In genomic region chr12:92928962-92929915, GRCh38 we compare ENCODE assay signal across 8 cellular contexts. TPM values are rescaled to one million over a fixed set of nuclear protein-coding genes. Genes with fewer than 3 reads are reported as not detected.
DNase-seq lines count a peak whose midpoint lies in the region; TF ChIP-seq lines count a peak whose summit lies in the region.

Gene EEA1, minus strand, starts transcription at chr12:92929295. Its CDS starts 229 bp downstream, at chr12:92929066.

- H3K9me2 ChIP-seq in neural cell (ENCODE audit: insufficient read depth, low read length), result no peaks in the 10 kb centered on the region

- peak in 2 of 4 donors; percentile 44 to 81 for TF ChIP-seq POLR2A in stomach (IDR thresholded peaks at IDR 0.05)

- TF ChIP-seq CTCF in neural cell (IDR thresholded peaks at IDR 0.05; ENCODE audit: poor library complexity, severe bottlenecking) (peak; percentile 33), stomach (IDR thresholded peaks at IDR 0.05) (peak in 3 of 7 experiments; percentile 15 to 47 (median 16))

- TF ChIP-seq RAD21 in neural cell (conservative IDR thresholded peaks at IDR 0.05), result peak; percentile 29

- TF ChIP-seq EP300 in neural cell (conservative IDR thresholded peaks at IDR 0.05; ENCODE audit: poor library complexity, severe bottlenecking) (peak; percentile 71), stomach (IDR thresholded peaks at IDR 0.05) (no peak)

- H4K20me1 ChIP-seq in neural cell (ENCODE audit: insufficient read depth), result no peaks in the 10 kb centered on the region

- H3K4me2 ChIP-seq in neural cell (ENCODE audit: low read length), result peak within 1 kb of the TSS; percentile 84

- H3K9me3 ChIP-seq in ES-I3 (ENCODE audit: control insufficient read depth, insufficient read depth, low read length), result no peaks in the 10 kb centered on the region
- no peaks in the 10 kb centered on the region for H3K9me3 ChIP-seq in neural cell (ENCODE audit: low read length)
- no peaks in the 10 kb centered on the region for H3K9me3 ChIP-seq in stomach

- H3K27me3 ChIP-seq in H7 (ENCODE audit: control insufficient read depth, insufficient read depth, low read length), result no peaks in the 10 kb centered on the region
- H3K27me3 ChIP-seq in neural cell (ENCODE audit: insufficient read depth, low read depth, low read length), result no peaks in the 10 kb centered on the region
- H3K27me3 ChIP-seq in stomach, result no peaks in the 10 kb centered on the region

- H3F3A ChIP-seq in neural cell (ENCODE audit: insufficient read depth, low read length, poor library complexity, severe bottlenecking), result no peaks in the 10 kb centered on the region

- H3K79me2 ChIP-seq in neural cell (replicated peaks; ENCODE audit: insufficient read depth, low read length), result peaks cover 15% of the 10 kb centered on the region

- H3K9ac ChIP-seq in ES-I3 (ENCODE audit: low read depth, low read length), result peak within 1 kb of the TSS; percentile 82
- H3K9ac ChIP-seq in neural cell (ENCODE audit: low read length), result peak within 1 kb of the TSS; percentile 78

- intact Hi-C loops in stomach (cut with DNase I; ENCODE audit: low total_unique reads), result no loop called here

- H3K36me3 ChIP-seq in ES-I3 (ENCODE audit: insufficient read depth, low read length) (no peaks in the 10 kb centered on the region), H7 (replicated peaks; ENCODE audit: control insufficient read depth, insufficient read depth, low read length) (no peaks in the 10 kb centered on the region), neural cell (ENCODE audit: insufficient read depth, low read length) (no peaks in the 10 kb centered on the region), stomach (no peaks in the 10 kb centered on the region)

- H2AFZ ChIP-seq in neural cell (ENCODE audit: low read depth, low read length), result peak within 1 kb of the TSS; percentile 77

- H3K27ac ChIP-seq in neural cell (ENCODE audit: low read length) (peak within 1 kb of the TSS; percentile 79), stomach (peak within 1 kb of the TSS; percentile 98 to 100 (median 99))

- 0 to 1% (median 0%) methylated on average over 31 to 98 of the region's 98 CpGs for WGBS in stomach, 5 donors

- peak within 1 kb of the TSS; percentile 70 for H3K4me3 ChIP-seq in H7 (ENCODE audit: insufficient read depth, low read depth, low read length)
- H3K4me3 ChIP-seq in neural cell (ENCODE audit: low read length), result peak within 1 kb of the TSS; percentile 79
- H3K4me3 ChIP-seq in stomach, result peak within 1 kb of the TSS; percentile 60 to 94 (median 81)

- H3K4me1 ChIP-seq in ES-I3 (ENCODE audit: insufficient read depth, low read length) (peaks cover 24% of the 10 kb centered on the region), stomach (peaks cover 17 to 48% (median 32%) of the 10 kb centered on the region in 4 donors)

- peak; percentile 99 for DNase-seq in H7
- peak; percentile 92 for DNase-seq in M059J (ENCODE audit: low read depth)
- DNase-seq in SHP77 (lab: John Stamatoyannopoulos, UW), result peak; percentile 86 to 95
- peak; percentile 98 for DNase-seq in activated effector memory CD4-positive, alpha-beta T cell treated with anti-CD3 and anti-CD28 coated beads, Interleukin-2, amount 50 U/mL, for 16 hours
- peak; percentile 93 for DNase-seq in fibroblast of the conjunctiva (ENCODE audit: low read depth)
- peak; percentile 97 for DNase-seq in stomach

TF ChIP-seq in neural cell, 6 proteins besides CTCF, POLR2A, EP300 and RAD21:
- TF ChIP-seq SMC3 (conservative IDR thresholded peaks at IDR 0.05; ENCODE audit: poor library complexity) (peak; percentile 35), EZH2 (IDR thresholded peaks at IDR 0.05; ENCODE audit: borderline replicate concordance, insufficient read depth, low read length, poor library complexity, severe bottlenecking) (no peak), REST (IDR thresholded peaks at IDR 0.05; ENCODE audit: borderline replicate concordance) (peak; percentile 29), POLR2AphosphoS5 (IDR thresholded peaks at IDR 0.05) (peak; percentile 83), TAF1 (IDR thresholded peaks at IDR 0.05; ENCODE audit: low read depth) (no peak), MXI1 (conservative IDR thresholded peaks at IDR 0.05; ENCODE audit: poor library complexity, severe bottlenecking) (peak; percentile 88)
TF ChIP-seq in neural cell: peak in this region for 4.

RNA-seq across cellular contexts. Expression of gene EEA1, which starts in this region (rescaled TPM):
- total RNA-seq in H7 (2014; rRNA removed; shearing (Covaris generic)), result 4.3 and 12.3 TPM in 2 replicates
- 8.0 and 13.3 TPM in 2 replicates for total RNA-seq in M059J (2014; rRNA removed; shearing (Covaris generic))
- polyA plus RNA-seq in neural cell, result 4.5 and 5.6 TPM in 2 replicates
- 15.8 and 22.8 TPM in 2 replicates for polyA minus RNA-seq in neural cell
- 10 to 100 TPM in 4 of 5 donors, 1 to 10 TPM in 1; 8.2 to 24.2 (median 17.4) TPM for total RNA-seq in stomach
- polyA plus RNA-seq in stomach, result 1 to 10 TPM; 2.0 to 4.3 (median 3.6) TPM

Comparison
In these comparisons a context has a peak if more than half of its experiments do, and no peak if none do; other contexts are left out.
1. Peak in every context shown above with its lines: DNase-seq, H3K4me3 ChIP-seq and H3K27ac ChIP-seq.